21 cellular contexts compared by ENCODE assay signal in the genomic region with DNA sequence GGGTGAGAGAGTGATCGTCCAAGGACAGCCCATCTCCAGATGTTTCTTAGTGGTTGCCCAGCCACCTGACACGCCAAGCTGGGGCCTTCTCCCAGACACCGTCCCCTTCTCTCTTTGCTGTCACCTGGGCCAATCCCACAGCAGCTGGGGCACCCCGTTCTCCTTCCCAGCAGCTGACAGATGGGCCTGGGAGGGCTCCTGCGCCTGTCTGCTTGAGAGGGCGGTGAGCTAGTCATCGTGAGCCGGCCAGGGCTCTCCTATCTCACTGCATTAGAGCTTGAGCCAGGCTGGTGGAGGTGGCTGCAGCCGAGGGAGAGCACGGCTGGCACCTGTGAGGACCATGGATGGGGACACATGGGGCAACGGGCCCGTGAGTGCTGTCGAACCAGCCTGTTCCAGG. TPM values are rescaled to one million over a fixed set of nuclear protein-coding genes. Genes with fewer than 3 reads are reported as not detected.
A peak's percentile ranks its signal among the peaks of the same experiment; 100 is the strongest.
DNase-seq lines count a peak whose midpoint lies in the region; ATAC-seq and TF ChIP-seq lines count a peak whose summit lies in the region.
"Had no signal": no experiment of that assay in that cellular context is flagged by ENCODE, and none has a peak within 500 bp of the region (broad histone marks: within the 10 kb centered on the region; RNA-seq: fewer than 3 reads in every experiment).

No MANE protein-coding gene starts in this region.

- DNase-seq in CD4-positive, CD25-positive, alpha-beta regulatory T cell: no peak
- DNase-seq in NCI-H2171 treated with DMSO at 0.1 percent for 48 hours (lab: John Stamatoyannopoulos, UW): peak; percentile 90
- DNase-seq in effector memory CD8-positive, alpha-beta T cell: no peak
- DNase-seq in progenitor cell of endocrine pancreas (ENCODE audit: low spot score, unreplicated experiment): no peak
- DNase-seq in naive thymus-derived CD4-positive, alpha-beta T cell: no peak
- no peak for DNase-seq in SJCRH30
- DNase-seq in activated T-helper 2 cell treated with anti-CD3 and anti-CD28 coated beads, Interferon-gamma antibody, Interleukin-2, Interleukin-4, amounts not matched to agents 10 μg/mL and 5 μg/mL and 100 μg/mL, durations not matched to agents 14 hours and 24 hours and 36 hours (ENCODE audit: low spot score): no peak
- DNase-seq: activated CD4-positive, alpha-beta T cell treated with anti-CD3 and anti-CD28 coated beads for 4 hours; activated gamma-delta T cell; DMS79 treated with DMSO at 0.1 percent for 48 hours; islet precursor cell; KG1; mucosa of descending colon; NCI-H1930; NCI-H446 treated with DMSO at 0.1 percent for 48 hours; right lobe of liver; stimulated activated CD4-positive, alpha-beta T cell treated with anti-CD3 and anti-CD28 coated beads, Interleukin-15, amount 100 ng/mL, for 24 hours had no signal

- no peaks in the 10 kb centered on the region for H3K9me3 Mint-ChIP-seq in CD4-positive, CD25-positive, alpha-beta regulatory T cell
- no peaks in the 10 kb centered on the region for H3K9me3 Mint-ChIP-seq in effector memory CD8-positive, alpha-beta T cell
- no peaks in the 10 kb centered on the region for H3K9me3 Mint-ChIP-seq in progenitor cell of endocrine pancreas (ENCODE audit: low read depth)
- no peaks in the 10 kb centered on the region for H3K9me3 Mint-ChIP-seq in naive thymus-derived CD4-positive, alpha-beta T cell
- H3K9me3 Mint-ChIP-seq in activated T-helper 2 cell treated with anti-CD3 and anti-CD28 coated beads, Interferon-gamma antibody, Interleukin-2, Interleukin-4, amounts not matched to agents 10 μg/mL and 5 μg/mL and 100 μg/mL, durations not matched to agents 14 hours and 24 hours and 36 hours: no peaks in the 10 kb centered on the region
- H3K9me3 Mint-ChIP-seq: dendritic cell treated with granulocyte-macrophage colony-stimulating factor and Interleukin-4, amounts not matched to agents 40 ng/mL and 50 ng/mL, for 4 days had no signal

- no peaks in the 10 kb centered on the region for H3K36me3 ChIP-seq in CD4-positive, CD25-positive, alpha-beta regulatory T cell (ENCODE audit: control insufficient read depth, insufficient read depth, low read length)
- H3K36me3 ChIP-seq in naive thymus-derived CD4-positive, alpha-beta T cell (ENCODE audit: control insufficient read depth in 2 of 3, insufficient read depth in 3 of 3, low read length in 3 of 3): peaks cover 0 to 24% (median 0%) of the 10 kb centered on the region in 3 experiments
- H3K36me3 ChIP-seq in SJCRH30: peaks cover 3% of the 10 kb centered on the region; the same call in 1 of the 2 replicates
- H3K36me3 ChIP-seq: breast epithelium had no signal

- CTCF ChIA-PET in naive thymus-derived CD4-positive, alpha-beta T cell (lab: Charles Lee): no interaction called here

- H3K36me3 Mint-ChIP-seq in CD4-positive, CD25-positive, alpha-beta regulatory T cell: peaks cover 18% of the 10 kb centered on the region
- H3K36me3 Mint-ChIP-seq in effector memory CD8-positive, alpha-beta T cell (ENCODE audit: insufficient read depth): peaks cover 19% of the 10 kb centered on the region
- peaks cover 5% of the 10 kb centered on the region for H3K36me3 Mint-ChIP-seq in progenitor cell of endocrine pancreas (ENCODE audit: insufficient read depth)
- H3K36me3 Mint-ChIP-seq in naive thymus-derived CD4-positive, alpha-beta T cell: peaks cover 0 to 28% (median 8%) of the 10 kb centered on the region in 5 donors
- H3K36me3 Mint-ChIP-seq in activated T-helper 2 cell treated with anti-CD3 and anti-CD28 coated beads, Interferon-gamma antibody, Interleukin-2, Interleukin-4, amounts not matched to agents 10 μg/mL and 5 μg/mL and 100 μg/mL, durations not matched to agents 14 hours and 24 hours and 36 hours (ENCODE audit: low read depth): peaks cover 4% of the 10 kb centered on the region

- peaks cover 0 to 8% (median 4%) of the 10 kb centered on the region in 4 donors for H3K4me1 Mint-ChIP-seq in CD4-positive, CD25-positive, alpha-beta regulatory T cell
- H3K4me1 Mint-ChIP-seq in effector memory CD8-positive, alpha-beta T cell (ENCODE audit: low read depth in 2 of 2): peaks cover 12 to 14% of the 10 kb centered on the region in 2 donors
- H3K4me1 Mint-ChIP-seq in progenitor cell of endocrine pancreas (ENCODE audit: low read depth): no peaks in the 10 kb centered on the region
- H3K4me1 Mint-ChIP-seq in naive thymus-derived CD4-positive, alpha-beta T cell: peaks cover 0 to 10% (median 3%) of the 10 kb centered on the region in 7 donors
- H3K4me1 Mint-ChIP-seq in activated T-helper 2 cell treated with anti-CD3 and anti-CD28 coated beads, Interferon-gamma antibody, Interleukin-2, Interleukin-4, amounts not matched to agents 10 μg/mL and 5 μg/mL and 100 μg/mL, durations not matched to agents 14 hours and 24 hours and 36 hours (ENCODE audit: low read depth): no peaks in the 10 kb centered on the region

- H3K4me3 ChIP-seq in CD4-positive, CD25-positive, alpha-beta regulatory T cell (ENCODE audit: low read depth, low read length): no peak overlapping the region
- no peak overlapping the region for H3K4me3 ChIP-seq in naive thymus-derived CD4-positive, alpha-beta T cell (ENCODE audit: low read length)
- H3K4me3 ChIP-seq in SJCRH30: no peak overlapping the region
- H3K4me3 ChIP-seq: breast epithelium, mucosa of descending colon, right lobe of liver, thoracic aorta had no signal

- no peak for ATAC-seq in CD4-positive, CD25-positive, alpha-beta regulatory T cell (ENCODE audit: low read depth in 2 of 2)
- no peak for ATAC-seq in effector memory CD8-positive, alpha-beta T cell (replicated peaks)
- ATAC-seq in naive thymus-derived CD4-positive, alpha-beta T cell: no peak
- ATAC-seq: mucosa of descending colon had no signal

- no peak overlapping the region for H3K27ac ChIP-seq in CD4-positive, CD25-positive, alpha-beta regulatory T cell (ENCODE audit: insufficient read depth, low read length, poor library complexity, severe bottlenecking)
- no peak overlapping the region for H3K27ac ChIP-seq in naive thymus-derived CD4-positive, alpha-beta T cell (ENCODE audit: low read depth, low read length)
- no peak overlapping the region for H3K27ac ChIP-seq in SJCRH30
- H3K27ac ChIP-seq: breast epithelium, epithelial cell of prostate, right lobe of liver, thoracic aorta had no signal

- H3K9me3 ChIP-seq in CD4-positive, CD25-positive, alpha-beta regulatory T cell (ENCODE audit: control insufficient read depth in 2 of 2, low read length in 2 of 2): no peaks in the 10 kb centered on the region
- no peaks in the 10 kb centered on the region for H3K9me3 ChIP-seq in naive thymus-derived CD4-positive, alpha-beta T cell (ENCODE audit: control insufficient read depth in 2 of 3, low read length in 3 of 3)
- H3K9me3 ChIP-seq in SJCRH30 (replicated peaks): no peaks in the 10 kb centered on the region
- H3K9me3 ChIP-seq: breast epithelium, mucosa of descending colon, right lobe of liver, thoracic aorta had no signal

- H3K4me3 Mint-ChIP-seq in CD4-positive, CD25-positive, alpha-beta regulatory T cell: no peak overlapping the region
- no peak overlapping the region for H3K4me3 Mint-ChIP-seq in effector memory CD8-positive, alpha-beta T cell
- no peak overlapping the region for H3K4me3 Mint-ChIP-seq in progenitor cell of endocrine pancreas (ENCODE audit: low read depth)
- no peak overlapping the region for H3K4me3 Mint-ChIP-seq in naive thymus-derived CD4-positive, alpha-beta T cell
- no peak overlapping the region for H3K4me3 Mint-ChIP-seq in activated T-helper 2 cell treated with anti-CD3 and anti-CD28 coated beads, Interferon-gamma antibody, Interleukin-2, Interleukin-4, amounts not matched to agents 10 μg/mL and 5 μg/mL and 100 μg/mL, durations not matched to agents 14 hours and 24 hours and 36 hours (ENCODE audit: low read depth)
- H3K4me3 Mint-ChIP-seq: dendritic cell treated with granulocyte-macrophage colony-stimulating factor and Interleukin-4, amounts not matched to agents 40 ng/mL and 50 ng/mL, for 4 days had no signal

- no peaks in the 10 kb centered on the region for H3K27me3 ChIP-seq in CD4-positive, CD25-positive, alpha-beta regulatory T cell (ENCODE audit: control insufficient read depth, insufficient read depth, low read length)
- H3K27me3 ChIP-seq in naive thymus-derived CD4-positive, alpha-beta T cell (ENCODE audit: control insufficient read depth in 2 of 2, insufficient read depth in 2 of 2, low read length in 2 of 2): no peaks in the 10 kb centered on the region
- no peaks in the 10 kb centered on the region for H3K27me3 ChIP-seq in SJCRH30
- H3K27me3 ChIP-seq: breast epithelium, right lobe of liver had no signal

- H3K27me3 Mint-ChIP-seq in CD4-positive, CD25-positive, alpha-beta regulatory T cell: peaks cover 4% of the 10 kb centered on the region
- no peaks in the 10 kb centered on the region for H3K27me3 Mint-ChIP-seq in effector memory CD8-positive, alpha-beta T cell
- no peaks in the 10 kb centered on the region for H3K27me3 Mint-ChIP-seq in progenitor cell of endocrine pancreas
- no peaks in the 10 kb centered on the region for H3K27me3 Mint-ChIP-seq in naive thymus-derived CD4-positive, alpha-beta T cell
- no peaks in the 10 kb centered on the region for H3K27me3 Mint-ChIP-seq in activated T-helper 2 cell treated with anti-CD3 and anti-CD28 coated beads, Interferon-gamma antibody, Interleukin-2, Interleukin-4, amounts not matched to agents 10 μg/mL and 5 μg/mL and 100 μg/mL, durations not matched to agents 14 hours and 24 hours and 36 hours (ENCODE audit: low read depth)
- H3K27me3 Mint-ChIP-seq: dendritic cell treated with granulocyte-macrophage colony-stimulating factor and Interleukin-4, amounts not matched to agents 40 ng/mL and 50 ng/mL, for 4 days had no signal

- TF ChIP-seq CTCF in progenitor cell of endocrine pancreas (IDR thresholded peaks at IDR 0.05; ENCODE audit: unreplicated experiment): no peak

- POLR2A ChIA-PET in naive thymus-derived CD4-positive, alpha-beta T cell (lab: Charles Lee): no interaction called here

- peak overlapping the region in 2 of 3 donors; percentile 61 to 69 for H3K27ac Mint-ChIP-seq in CD4-positive, CD25-positive, alpha-beta regulatory T cell
- peak overlapping the region; percentile 91 to 92 for H3K27ac Mint-ChIP-seq in effector memory CD8-positive, alpha-beta T cell
- peak overlapping the region; percentile 89 for H3K27ac Mint-ChIP-seq in progenitor cell of endocrine pancreas
- H3K27ac Mint-ChIP-seq in naive thymus-derived CD4-positive, alpha-beta T cell: no peak overlapping the region
- H3K27ac Mint-ChIP-seq in activated T-helper 2 cell treated with anti-CD3 and anti-CD28 coated beads, Interferon-gamma antibody, Interleukin-2, Interleukin-4, amounts not matched to agents 10 μg/mL and 5 μg/mL and 100 μg/mL, durations not matched to agents 14 hours and 24 hours and 36 hours: no peak overlapping the region
- H3K27ac Mint-ChIP-seq: dendritic cell treated with granulocyte-macrophage colony-stimulating factor and Interleukin-4, amounts not matched to agents 40 ng/mL and 50 ng/mL, for 4 days had no signal

- H3K4me1 ChIP-seq in CD4-positive, CD25-positive, alpha-beta regulatory T cell (ENCODE audit: control insufficient read depth, insufficient read depth, low read length, poor library complexity, severe bottlenecking): no peaks in the 10 kb centered on the region
- no peaks in the 10 kb centered on the region for H3K4me1 ChIP-seq in naive thymus-derived CD4-positive, alpha-beta T cell (ENCODE audit: control insufficient read depth in 2 of 2, insufficient read depth in 2 of 2, low read length in 2 of 2)
- H3K4me1 ChIP-seq in SJCRH30: 0 out of 2 replicates have a peak, but pooled peaks cover 3% of the 10 kb centered on the region
- H3K4me1 ChIP-seq: breast epithelium, right lobe of liver had no signal

- intact Hi-C loops in naive thymus-derived CD4-positive, alpha-beta T cell (cut with micrococcal nuclease): no loop called here
- intact Hi-C loops in activated T-helper 2 cell treated with anti-CD3 and anti-CD28 coated beads, Interferon-gamma antibody, Interleukin-2, Interleukin-4, amounts not matched to agents 10 μg/mL and 5 μg/mL and 100 μg/mL, durations not matched to agents 14 hours and 24 hours and 36 hours (cut with micrococcal nuclease): no loop called here

RNA-seq across cellular contexts. Expression of a gene that starts 41.2 kb away (rescaled TPM):
- total RNA-seq in CD4-positive, CD25-positive, alpha-beta regulatory T cell: 34.5 TPM
- 1 to 10 TPM; 1.0 to 2.8 (median 1.5) TPM for polyA plus RNA-seq in CD4-positive, CD25-positive, alpha-beta regulatory T cell
- total RNA-seq in progenitor cell of endocrine pancreas: 92.7 and 97.9 TPM in 2 replicates
- 10 to 100 TPM; 37.9 to 53.0 (median 45.5) TPM for total RNA-seq in naive thymus-derived CD4-positive, alpha-beta T cell
- polyA plus RNA-seq in naive thymus-derived CD4-positive, alpha-beta T cell: 1 to 10 TPM in 1 of 2 donors, under 1 TPM in 1; 0.71 to 4.0 TPM
- 28.6 and 30.2 TPM in 2 replicates for total RNA-seq in SJCRH30 (2014; rRNA removed; shearing (Covaris generic))
- 45.7 and 47.2 TPM in 2 replicates for total RNA-seq in activated T-helper 2 cell treated with anti-CD3 and anti-CD28 coated beads, Interferon-gamma antibody, Interleukin-2, Interleukin-4, amounts not matched to agents 10 μg/mL and 5 μg/mL and 100 μg/mL, durations not matched to agents 14 hours and 24 hours and 36 hours

Comparison
In these comparisons a context has a peak if more than half of its experiments do, and no peak if none do; other contexts are left out.
1. H3K27ac Mint-ChIP-seq: peak in CD4-positive, CD25-positive, alpha-beta regulatory T cell (2 of 3), effector memory CD8-positive, alpha-beta T cell (2 of 2) and progenitor cell of endocrine pancreas (single experiment); none in naive thymus-derived CD4-positive, alpha-beta T cell (0 of 9) and activated T-helper 2 cell treated with anti-CD3 and anti-CD28 coated beads, Interferon-gamma antibody, Interleukin-2, Interleukin-4, amounts not matched to agents 10 μg/mL and 5 μg/mL and 100 μg/mL, durations not matched to agents 14 hours and 24 hours and 36 hours (single experiment).